ENCODE assay signal across 1 cellular context in genomic region chr3:14277557-14277956, GRCh38.
TF ChIP-seq lines count a peak whose summit lies in the region.

No MANE protein-coding gene starts in this region.

TF ChIP-seq in WTC11, 78 proteins besides CTCF, POLR2A, EP300 and RAD21 (continued from another document):
- TF ChIP-seq ZMAT4 (CRISPR knock-in tag; IDR thresholded peaks at IDR 0.05) (no peak), ESRRA (CRISPR knock-in tag; IDR thresholded peaks at IDR 0.05; ENCODE audit: borderline replicate concordance) (no peak), KAT7 (CRISPR knock-in tag; IDR thresholded peaks at IDR 0.05; ENCODE audit: borderline replicate concordance) (no peak), JAZF1 (CRISPR knock-in tag; IDR thresholded peaks at IDR 0.05) (no peak), NR3C1 (CRISPR knock-in tag; conservative IDR thresholded peaks at IDR 0.05; ENCODE audit: low read depth) (no peak), ATF1 (CRISPR knock-in tag; IDR thresholded peaks at IDR 0.05) (no peak), FOXJ3 (CRISPR knock-in tag; IDR thresholded peaks at IDR 0.05; ENCODE audit: borderline replicate concordance) (no peak)
